Comparison of ENCODE assay signal across 9 cellular contexts in the genomic region with DNA sequence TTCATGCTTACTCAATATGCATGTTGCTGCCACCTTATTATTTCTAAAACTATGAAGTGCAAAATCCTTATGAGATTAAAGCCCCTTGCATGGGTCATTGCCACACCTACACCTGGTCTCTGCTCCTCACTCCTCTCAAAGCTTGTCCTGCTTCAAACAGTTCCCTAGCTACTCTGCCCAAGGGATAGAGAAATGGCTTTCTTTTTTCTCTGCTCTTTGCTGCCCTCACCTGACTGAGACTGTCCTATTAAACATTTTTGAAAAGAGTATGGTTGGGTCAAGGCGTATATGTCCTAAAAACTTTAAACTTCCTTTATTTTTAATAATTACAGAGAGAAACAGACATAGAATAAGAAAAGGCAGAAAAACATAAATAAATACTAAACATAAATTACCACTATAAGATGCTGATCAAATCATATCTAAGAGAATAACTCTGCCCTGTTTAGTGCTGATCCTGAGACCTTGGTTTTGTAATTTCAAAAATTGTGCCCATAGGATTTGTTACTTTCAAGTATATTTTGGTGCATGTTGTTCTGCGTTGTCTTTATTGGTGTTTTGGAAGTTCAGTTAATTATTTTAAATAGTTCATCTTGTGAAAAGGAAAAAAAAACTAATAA.
DNase-seq lines count a peak whose midpoint lies in the region; ATAC-seq and TF ChIP-seq lines count a peak whose summit lies in the region.
"Had no signal": no experiment of that assay in that cellular context is flagged by ENCODE, and none has a peak within 500 bp of the region (broad histone marks: within the 10 kb centered on the region; RNA-seq: fewer than 3 reads in every experiment).

No MANE protein-coding gene starts in this region.

- peak; percentile 8 for DNase-seq in G401 (ENCODE audit: low spot score)
- DNase-seq in NB4 (ENCODE audit: low read depth), result peak; percentile 16
- no peak for DNase-seq in brain microvascular endothelial cell
- peak; percentile 8 for DNase-seq in midbrain (lab: John Stamatoyannopoulos, UW)
- no peak for DNase-seq in NCI-H2227 treated with DMSO at 0.1 percent for 48 hours (lab: John Stamatoyannopoulos, UW)
- DNase-seq: activated naive CD8-positive, alpha-beta T cell treated with anti-CD3 and anti-CD28 coated beads, Interleukin-2, amount 10 ng/mL, durations not matched to agents 7 days and 5 days had no signal

- H3K27me3 ChIP-seq in brain microvascular endothelial cell (replicated peaks), result no peaks in the 10 kb centered on the region

- no peak for TF ChIP-seq POLR2A in NB4 (IDR thresholded peaks at IDR 0.05; ENCODE audit: extremely low read depth, insufficient read length)

- TF ChIP-seq CTCF in NB4 (IDR thresholded peaks at IDR 0.05; ENCODE audit: low read depth, low read length) (no peak), brain microvascular endothelial cell (IDR thresholded peaks at IDR 0.05; ENCODE audit: low read depth, low read length, missing control alignments) (peak; percentile 62)

- no peak overlapping the region for H3K27ac ChIP-seq in brain microvascular endothelial cell

- ATAC-seq in GM19351 (IDR thresholded peaks at IDR 0.05; ENCODE audit: unreplicated experiment), result no peak
- ATAC-seq in HG02973 (IDR thresholded peaks at IDR 0.05; ENCODE audit: unreplicated experiment), result no peak
- ATAC-seq in HG02571 (IDR thresholded peaks at IDR 0.05; ENCODE audit: unreplicated experiment), result no peak

- H3K36me3 ChIP-seq in brain microvascular endothelial cell (replicated peaks), result no peaks in the 10 kb centered on the region

- no peak overlapping the region for H3K4me3 ChIP-seq in NB4 (ENCODE audit: low read depth, low read length)
- no peak overlapping the region for H3K4me3 ChIP-seq in brain microvascular endothelial cell (ENCODE audit: low read depth, low read length)

- in situ Hi-C loops in G401 (cut with HindIII; ENCODE audit: low sequenced_read_pairs) (no loop called here), brain microvascular endothelial cell (cut with HindIII; ENCODE audit: low pct_ligation_motif_present, low sequenced_read_pairs) (no loop called here)

Comparison
In these comparisons a context has a peak if more than half of its experiments do, and no peak if none do; other contexts are left out.
1. DNase-seq: peak in G401 (single experiment), NB4 (single experiment) and midbrain (single experiment); none in brain microvascular endothelial cell (single experiment) and NCI-H2227 treated with DMSO at 0.1 percent for 48 hours (single experiment).